ENCODE assay signal across 31 cellular contexts in genomic region chr1:165441166-165441955, GRCh38. TPM values are rescaled to one million over a fixed set of nuclear protein-coding genes. Genes with fewer than 3 reads are reported as not detected.
"Had no signal": no experiment of that assay in that cellular context is flagged by ENCODE, and none has a peak within 500 bp of the region (broad histone marks: within the 10 kb centered on the region; RNA-seq: fewer than 3 reads in every experiment).

No MANE protein-coding gene starts in this region.

- H3K36me3 Mint-ChIP-seq: natural killer cell treated with Interleukin-12 subunit alpha and Interleukin-12 subunit beta and Interleukin-15 and Interleukin-18, amount 100 ng/mL, for 72 hours; stimulated activated effector memory CD8-positive, alpha-beta T cell treated with anti-CD3 and anti-CD28 coated beads, Interleukin-12 subunit alpha, Interleukin-12 subunit beta, amount 100 ng/mL, for 72 hours had no signal

- FAIRE-seq: frontal cortex, small intestine had no signal

- DNase-seq: activated CD4-positive, alpha-beta T cell treated with anti-CD3 and anti-CD28 coated beads for 48 hours; activated CD4-positive, alpha-beta T cell treated with anti-CD3 and anti-CD28 coated beads, Interleukin-2, amount 50 U/mL, for 48 hours; activated CD8-positive, alpha-beta memory T cell treated with anti-CD3 and anti-CD28 coated beads for 24 hours; activated gamma-delta T cell treated with Interleukin-2 at 50 U/mL for 16 hours; activated naive CD4-positive, alpha-beta T cell treated with anti-CD3 and anti-CD28 coated beads, Interleukin-2, amount 50 U/mL, for 16 hours; activated T-cell treated with anti-CD3 and anti-CD28 coated beads, Interleukin-2, amount 50 U/mL, for 24 hours; amygdala; cerebellar nuclear complex; colonic mucosa; effector CD8-positive, alpha-beta T cell; islet precursor cell; left ventricle myocardium inferior; mucosa of descending colon; sigmoid colon; small intestine; stimulated activated CD4-positive, alpha-beta T cell treated with anti-CD3 and anti-CD28 coated beads, Interleukin-4, amount 100 ng/mL, for 24 hours; stimulated activated naive CD8-positive, alpha-beta T cell treated with anti-CD3 and anti-CD28 coated beads, Interleukin-15, amount 100 ng/mL, for 72 hours; substantia nigra; upper lobe of right lung had no signal

- ATAC-seq: activated T-helper 17 cell treated with anti-CD3 and anti-CD28 coated beads, Interleukin-2, amount 50 U/mL, for 72 hours; mucosa of descending colon; stimulated activated effector memory CD8-positive, alpha-beta T cell treated with anti-CD3 and anti-CD28 coated beads, Interleukin-12 subunit alpha, Interleukin-12 subunit beta, amount 100 ng/mL, for 72 hours; stimulated activated naive CD8-positive, alpha-beta T cell treated with anti-CD3 and anti-CD28 coated beads, Interleukin-15, amount 100 ng/mL, for 72 hours; upper lobe of right lung had no signal

- H3K36me3 ChIP-seq: colonic mucosa, left ventricle myocardium inferior, sigmoid colon, upper lobe of right lung had no signal

- H3K9me3 ChIP-seq: colonic mucosa, left ventricle myocardium inferior, mucosa of descending colon, sigmoid colon, upper lobe of right lung had no signal

- H3K4me1 Mint-ChIP-seq: activated T-helper 17 cell treated with anti-CD3 and anti-CD28 coated beads, Interleukin-2, amount 50 U/mL, for 72 hours; stimulated activated effector memory CD8-positive, alpha-beta T cell treated with anti-CD3 and anti-CD28 coated beads, Interleukin-12 subunit alpha, Interleukin-12 subunit beta, amount 100 ng/mL, for 72 hours; stimulated activated naive CD8-positive, alpha-beta T cell treated with anti-CD3 and anti-CD28 coated beads, Interleukin-15, amount 100 ng/mL, for 72 hours had no signal

- H3K4me1 ChIP-seq: colonic mucosa had no signal

- H3K4me3 ChIP-seq: colonic mucosa, left ventricle myocardium inferior, mucosa of descending colon, sigmoid colon, upper lobe of right lung had no signal

- H3K4me3 Mint-ChIP-seq: activated T-cell treated with anti-CD3 and anti-CD28 coated beads, Interleukin-2, amount 50 U/mL, for 24 hours; activated T-helper 17 cell treated with anti-CD3 and anti-CD28 coated beads, Interleukin-2, amount 50 U/mL, for 72 hours; natural killer cell treated with Interleukin-12 subunit alpha and Interleukin-12 subunit beta and Interleukin-15 and Interleukin-18, amount 100 ng/mL, for 72 hours; stimulated activated effector memory CD8-positive, alpha-beta T cell treated with anti-CD3 and anti-CD28 coated beads, Interleukin-12 subunit alpha, Interleukin-12 subunit beta, amount 100 ng/mL, for 72 hours; stimulated activated naive CD8-positive, alpha-beta T cell treated with anti-CD3 and anti-CD28 coated beads, Interleukin-15, amount 100 ng/mL, for 72 hours had no signal

- H3K9me3 Mint-ChIP-seq: activated T-cell treated with anti-CD3 and anti-CD28 coated beads, Interleukin-2, amount 50 U/mL, for 24 hours; activated T-helper 17 cell treated with anti-CD3 and anti-CD28 coated beads, Interleukin-2, amount 50 U/mL, for 72 hours; natural killer cell treated with Interleukin-12 subunit alpha and Interleukin-12 subunit beta and Interleukin-15 and Interleukin-18, amount 100 ng/mL, for 72 hours; stimulated activated effector memory CD8-positive, alpha-beta T cell treated with anti-CD3 and anti-CD28 coated beads, Interleukin-12 subunit alpha, Interleukin-12 subunit beta, amount 100 ng/mL, for 72 hours; stimulated activated naive CD8-positive, alpha-beta T cell treated with anti-CD3 and anti-CD28 coated beads, Interleukin-15, amount 100 ng/mL, for 72 hours had no signal

- H3K27ac Mint-ChIP-seq: activated T-cell treated with anti-CD3 and anti-CD28 coated beads, Interleukin-2, amount 50 U/mL, for 24 hours; activated T-helper 17 cell treated with anti-CD3 and anti-CD28 coated beads, Interleukin-2, amount 50 U/mL, for 72 hours; natural killer cell treated with Interleukin-12 subunit alpha and Interleukin-12 subunit beta and Interleukin-15 and Interleukin-18, amount 100 ng/mL, for 72 hours; progenitor cell of endocrine pancreas; stimulated activated effector memory CD8-positive, alpha-beta T cell treated with anti-CD3 and anti-CD28 coated beads, Interleukin-12 subunit alpha, Interleukin-12 subunit beta, amount 100 ng/mL, for 72 hours; stimulated activated naive CD8-positive, alpha-beta T cell treated with anti-CD3 and anti-CD28 coated beads, Interleukin-15, amount 100 ng/mL, for 72 hours had no signal

- H3K27ac ChIP-seq: colonic mucosa, left ventricle myocardium inferior, upper lobe of right lung had no signal

RNA-seq across cellular contexts. Expression of gene RXRG, which starts 3.6 kb away (rescaled TPM):
- total RNA-seq: activated T-helper 17 cell treated with anti-CD3 and anti-CD28 coated beads, Interleukin-2, amount 50 U/mL, for 72 hours; bronchial epithelial cell; dermis microvascular lymphatic vessel endothelial cell; epithelial cell of proximal tubule; lung microvascular endothelial cell; natural killer cell treated with Interleukin-12 subunit alpha and Interleukin-12 subunit beta and Interleukin-15 and Interleukin-18, amount 100 ng/mL, for 72 hours; osteocyte; renal cortical epithelial cell; T-helper 1 cell treated with Interleukin-12 subunit alpha and Interleukin-12 subunit beta and Interleukin-4 antibody, amounts not matched to agents 30 ng/mL and 1 ng/mL, for 36 hours had no signal
